Comparison of ENCODE assay signal across 10 cellular contexts in the genomic region with DNA sequence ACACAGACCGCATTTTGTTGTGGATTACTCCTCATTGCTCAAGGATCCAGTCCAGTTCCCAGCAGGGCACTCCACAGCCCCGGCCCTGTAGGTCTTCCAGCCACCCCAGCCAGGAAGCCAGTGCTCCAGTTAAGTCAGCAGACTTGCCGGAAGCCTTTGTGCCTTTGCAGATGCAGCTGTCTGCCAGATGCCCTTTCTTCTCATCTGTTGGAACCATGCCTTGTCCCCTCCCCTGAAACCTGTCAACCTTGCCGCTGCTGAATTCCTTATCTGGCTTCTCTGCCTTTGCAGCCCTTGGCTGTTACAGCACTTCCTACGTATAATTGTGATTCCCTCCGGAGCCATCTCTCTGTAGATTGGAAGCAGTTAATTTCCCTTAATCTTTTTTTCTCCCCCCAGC. TPM values are rescaled to one million over a fixed set of nuclear protein-coding genes. Genes with fewer than 3 reads are reported as not detected.
DNase-seq lines count a peak whose midpoint lies in the region; ATAC-seq and TF ChIP-seq lines count a peak whose summit lies in the region.
"Had no signal": no experiment of that assay in that cellular context is flagged by ENCODE, and none has a peak within 500 bp of the region (broad histone marks: within the 10 kb centered on the region; RNA-seq: fewer than 3 reads in every experiment).

No MANE protein-coding gene starts in this region.

- H3K14ac ChIP-seq in mesenchymal stem cell (ENCODE audit: low read length in 2 of 2): peak overlapping the region in 1 of 2 experiments; percentile 18

- no peak overlapping the region for H3K27ac ChIP-seq in mesenchymal stem cell (ENCODE audit: low read length, poor library complexity, severe bottlenecking)

- H2BK15ac ChIP-seq in mesenchymal stem cell (ENCODE audit: low read depth, poor library complexity, severe bottlenecking): no peak overlapping the region

- no peaks in the 10 kb centered on the region for H3K27me3 ChIP-seq in mesenchymal stem cell (ENCODE audit: control insufficient read depth in 1 of 2, insufficient read depth in 1 of 2, low read length in 2 of 2)

- peak overlapping the region in 1 of 2 experiments; percentile 70 for H3K18ac ChIP-seq in mesenchymal stem cell (ENCODE audit: low read depth in 1 of 2, low read length in 2 of 2)

- H3K4ac ChIP-seq in mesenchymal stem cell (ENCODE audit: low read depth in 1 of 2, low read length in 2 of 2): no peak overlapping the region

- no peak overlapping the region for H2BK120ac ChIP-seq in mesenchymal stem cell (ENCODE audit: low read depth, low read length)

- H2BK12ac ChIP-seq in mesenchymal stem cell (ENCODE audit: low read length in 2 of 2): no peak overlapping the region

- H4K91ac ChIP-seq in mesenchymal stem cell (ENCODE audit: low read length): no peak overlapping the region

- DNase-seq in AG10803 (ENCODE audit: low read depth) (peak; percentile 88), NCI-H2029 (lab: John Stamatoyannopoulos, UW) (peak; percentile 74), chondrocyte (ENCODE audit: low spot score) (no peak), mesenchymal stem cell (peak; percentile 65), hepatic stellate cell (ENCODE audit: low spot score) (no peak), NAMALWA (ENCODE audit: low spot score) (no peak)
- DNase-seq: immature natural killer cell, NCI-H1930 had no signal

- peak overlapping the region; percentile 72 for H3K27ac Mint-ChIP-seq in chondrocyte (ENCODE audit: unreplicated experiment)
- H3K27ac Mint-ChIP-seq: immature natural killer cell had no signal

- H3K27me3 Mint-ChIP-seq in chondrocyte (ENCODE audit: low read depth): no peaks in the 10 kb centered on the region

- no peak overlapping the region for H2AK5ac ChIP-seq in mesenchymal stem cell (ENCODE audit: low read length, severe bottlenecking)

- ATAC-seq in GM19455 (IDR thresholded peaks at IDR 0.05; ENCODE audit: unreplicated experiment): no peak
- no peak for ATAC-seq in GM18498 (IDR thresholded peaks at IDR 0.05; ENCODE audit: unreplicated experiment)

- H3K23ac ChIP-seq in mesenchymal stem cell (ENCODE audit: low read length in 2 of 2): no peak overlapping the region

- WGBS in mesenchymal stem cell: 17% methylated on average over 4 of the region's 6 CpGs

- H3K4me3 ChIP-seq in AG10803 (ENCODE audit: low read length) (no peak overlapping the region), mesenchymal stem cell (ENCODE audit: insufficient read depth in 1 of 2, low read depth in 1 of 2, low read length in 2 of 2) (no peak overlapping the region)

- H3K9me3 ChIP-seq in mesenchymal stem cell (ENCODE audit: control insufficient read depth, low read length): no peaks in the 10 kb centered on the region

- peak overlapping the region; percentile 19 for H4K8ac ChIP-seq in mesenchymal stem cell (ENCODE audit: low read length)

- H2BK5ac ChIP-seq in mesenchymal stem cell (ENCODE audit: low read depth, low read length, poor library complexity, severe bottlenecking): no peak overlapping the region

- H3K9me3 Mint-ChIP-seq in chondrocyte (ENCODE audit: low read depth): no peaks in the 10 kb centered on the region
- H3K9me3 Mint-ChIP-seq: immature natural killer cell had no signal

- H3K4me3 Mint-ChIP-seq in chondrocyte (ENCODE audit: unreplicated experiment): no peak overlapping the region
- H3K4me3 Mint-ChIP-seq: immature natural killer cell had no signal

- H3K79me1 ChIP-seq in mesenchymal stem cell (replicated peaks; ENCODE audit: low read length, poor library complexity, severe bottlenecking): peaks cover 16% of the 10 kb centered on the region

- peaks cover 0 to 29% of the 10 kb centered on the region in 2 experiments for H3K36me3 ChIP-seq in mesenchymal stem cell (ENCODE audit: control insufficient read depth in 1 of 2, insufficient read depth in 2 of 2, low read depth in 1 of 2, low read length in 2 of 2)

- peaks cover 42% of the 10 kb centered on the region for H3K36me3 Mint-ChIP-seq in chondrocyte (ENCODE audit: low read depth)

- H3K4me1 Mint-ChIP-seq in chondrocyte (ENCODE audit: low read depth): peaks cover 29% of the 10 kb centered on the region
- H3K4me1 Mint-ChIP-seq: immature natural killer cell had no signal

- no peak overlapping the region for H3K9ac ChIP-seq in mesenchymal stem cell (ENCODE audit: low read length)

- H2AFZ ChIP-seq in mesenchymal stem cell (ENCODE audit: low read depth, low read length): no peak overlapping the region

- TF ChIP-seq CTCF in AG10803 (conservative IDR thresholded peaks at IDR 0.05; ENCODE audit: low read length) (no peak), chondrocyte (IDR thresholded peaks at IDR 0.05) (no peak)

- peak overlapping the region; percentile 7 for H3K4me2 ChIP-seq in mesenchymal stem cell (ENCODE audit: low read length, poor library complexity, severe bottlenecking)

- peaks cover 3% of the 10 kb centered on the region for H3K4me1 ChIP-seq in mesenchymal stem cell (ENCODE audit: control insufficient read depth, insufficient read depth, low read depth, low read length)

RNA-seq across cellular contexts. Expression of gene PSAT1, which starts 28.4 kb away (rescaled TPM):
- 45.0 to 302 TPM (median 299 TPM) in 3 replicates for total RNA-seq in chondrocyte
- 93.9 TPM for polyA plus RNA-seq in mesenchymal stem cell (2013, experiment 1 of 2)
- polyA plus RNA-seq in mesenchymal stem cell (2013, experiment 2 of 2): 102 TPM

Comparison
In these comparisons a context has a peak if more than half of its experiments do, and no peak if none do; other contexts are left out.
1. DNase-seq: peak in AG10803 (single experiment), NCI-H2029 (single experiment) and mesenchymal stem cell (single experiment); none in chondrocyte (single experiment), hepatic stellate cell (single experiment) and NAMALWA (single experiment).